20 cellular contexts compared by ENCODE assay signal in genomic region chr17:68596411-68596945, GRCh38. TPM values are rescaled to one million over a fixed set of nuclear protein-coding genes. Genes with fewer than 3 reads are reported as not detected.
"Had no signal": no experiment of that assay in that cellular context is flagged by ENCODE, and none has a peak within 500 bp of the region (broad histone marks: within the 10 kb centered on the region; RNA-seq: fewer than 3 reads in every experiment).

No MANE protein-coding gene starts in this region.

- H3K4me3 Mint-ChIP-seq: activated naive CD8-positive, alpha-beta T cell treated with anti-CD3 and anti-CD28 coated beads for 36 hours; activated T-cell treated with anti-CD3 and anti-CD28 coated beads, Interleukin-2, amount 50 U/mL, for 24 hours; activated T-helper 17 cell treated with anti-CD3 and anti-CD28 coated beads, Interleukin-2, amount 50 U/mL, for 72 hours; central memory CD8-positive, alpha-beta T cell; nephron progenitor cell had no signal

- H3K36me3 ChIP-seq: colonic mucosa, tibial artery had no signal

- DNase-seq: activated CD4-positive, alpha-beta T cell treated with anti-CD3 and anti-CD28 coated beads for 1 hour; activated CD4-positive, alpha-beta T cell treated with anti-CD3 and anti-CD28 coated beads, Interleukin-2, amount 50 U/mL, for 1 hour; activated CD8-positive, alpha-beta memory T cell treated with anti-CD3 and anti-CD28 coated beads for 24 hours; activated CD8-positive, alpha-beta memory T cell treated with anti-CD3 and anti-CD28 coated beads, Interleukin-2, amount 50 U/mL, for 4 hours; activated naive CD4-positive, alpha-beta T cell treated with Interleukin-2 at 50 U/mL for 16 hours; activated naive CD8-positive, alpha-beta T cell treated with anti-CD3 and anti-CD28 coated beads for 36 hours; activated T-cell treated with anti-CD3 and anti-CD28 coated beads, Interleukin-2, amount 50 U/mL, for 24 hours; colonic mucosa; dorsolateral prefrontal cortex; kidney; nephron progenitor cell; stimulated activated CD4-positive, alpha-beta T cell treated with anti-CD3 and anti-CD28 coated beads, Interleukin-4, amount 100 ng/mL, for 4 hours; stimulated activated naive CD8-positive, alpha-beta T cell treated with anti-CD3 and anti-CD28 coated beads, Interleukin-15, Interleukin-2, amounts not matched to agents 100 U/mL and 50 U/mL, for 24 hours; T-helper 9 cell; tibial artery had no signal

- ATAC-seq: activated T-helper 17 cell treated with anti-CD3 and anti-CD28 coated beads, Interleukin-2, amount 50 U/mL, for 72 hours; left lobe of liver; stimulated activated naive CD8-positive, alpha-beta T cell treated with anti-CD3 and anti-CD28 coated beads, Interleukin-15, Interleukin-2, amounts not matched to agents 100 U/mL and 50 U/mL, for 24 hours had no signal

- H3K4me3 ChIP-seq: colonic mucosa, tibial artery had no signal

- H3K27ac ChIP-seq: colonic mucosa, epithelial cell of prostate, tibial artery had no signal

- H3K9me3 ChIP-seq: colonic mucosa, tibial artery had no signal

- H3K9me3 Mint-ChIP-seq: activated naive CD8-positive, alpha-beta T cell treated with anti-CD3 and anti-CD28 coated beads for 36 hours; activated T-cell treated with anti-CD3 and anti-CD28 coated beads, Interleukin-2, amount 50 U/mL, for 24 hours; activated T-helper 17 cell treated with anti-CD3 and anti-CD28 coated beads, Interleukin-2, amount 50 U/mL, for 72 hours; central memory CD8-positive, alpha-beta T cell had no signal

- H3K36me3 Mint-ChIP-seq: activated naive CD8-positive, alpha-beta T cell treated with anti-CD3 and anti-CD28 coated beads for 36 hours had no signal

- H3K27ac Mint-ChIP-seq: activated naive CD8-positive, alpha-beta T cell treated with anti-CD3 and anti-CD28 coated beads for 36 hours; activated T-cell treated with anti-CD3 and anti-CD28 coated beads, Interleukin-2, amount 50 U/mL, for 24 hours; activated T-helper 17 cell treated with anti-CD3 and anti-CD28 coated beads, Interleukin-2, amount 50 U/mL, for 72 hours; nephron progenitor cell had no signal

- H3K4me1 ChIP-seq: colonic mucosa had no signal

RNA-seq across cellular contexts. Expression of gene FAM20A, which starts 4.7 kb away (rescaled TPM):
- total RNA-seq: activated naive CD8-positive, alpha-beta T cell treated with anti-CD3 and anti-CD28 coated beads for 36 hours; activated T-helper 17 cell treated with anti-CD3 and anti-CD28 coated beads, Interleukin-2, amount 50 U/mL, for 72 hours; T-helper 1 cell treated with Interleukin-12 subunit alpha and Interleukin-12 subunit beta and Interleukin-4 antibody, amounts not matched to agents 30 ng/mL and 1 ng/mL, for 36 hours had no signal
